Comparison of ENCODE assay signal across 15 cellular contexts in the genomic region with DNA sequence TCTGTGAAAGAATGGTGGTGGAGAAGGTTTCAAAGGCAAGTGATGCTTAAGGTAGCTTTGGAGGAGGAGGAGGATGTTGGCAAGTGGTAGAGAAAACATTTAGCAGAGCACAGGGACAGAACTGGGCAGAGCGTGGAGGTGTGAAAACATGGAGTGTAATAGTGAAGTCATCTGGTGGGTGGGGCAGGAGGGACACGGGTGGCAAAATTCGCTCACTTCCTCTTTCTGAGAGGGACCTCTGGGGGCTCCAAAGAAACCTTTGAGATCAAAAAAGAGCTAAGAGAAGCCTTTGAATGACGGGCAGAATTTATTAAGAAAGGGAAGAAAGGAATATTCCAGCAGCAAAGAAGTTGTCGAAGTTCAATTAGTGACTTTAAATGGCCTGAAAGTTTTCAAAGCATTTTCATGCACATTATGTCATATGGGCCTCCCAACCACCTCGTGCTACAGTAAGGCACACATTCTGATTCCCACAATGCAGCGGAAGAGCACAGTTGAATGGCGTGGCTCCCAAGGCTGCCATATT.
DNase-seq lines count a peak whose midpoint lies in the region; ATAC-seq and TF ChIP-seq lines count a peak whose summit lies in the region.
"Had no signal": no experiment of that assay in that cellular context is flagged by ENCODE, and none has a peak within 500 bp of the region (broad histone marks: within the 10 kb centered on the region; RNA-seq: fewer than 3 reads in every experiment).

No MANE protein-coding gene starts in this region.

- peak; percentile 24 to 31 for DNase-seq in NOMO-1 (lab: John Stamatoyannopoulos, UW; ENCODE audit: unreplicated experiment in 2 of 2)
- no peak for DNase-seq in mesenchymal stem cell
- no peak for DNase-seq in NCI-H1930 (lab: John Stamatoyannopoulos, UW)
- DNase-seq in CD8-positive, alpha-beta T cell = no peak
- no peak for DNase-seq in T-helper 2 cell
- no peak for DNase-seq in activated gamma-delta T cell treated with Interleukin-2 at 50 U/mL for 16 hours
- DNase-seq: colonic mucosa, NCI-H1048, NCI-H2227 treated with DMSO at 0.1 percent for 48 hours, spleen had no signal

- TF ChIP-seq CTCF in CD8-positive, alpha-beta T cell (IDR thresholded peaks at IDR 0.05) = no peak

- H4K91ac ChIP-seq in mesenchymal stem cell (ENCODE audit: low read length) = peak overlapping the region; percentile 34

- H3K36me3 Mint-ChIP-seq in CD8-positive, alpha-beta T cell = no peaks in the 10 kb centered on the region

- peaks cover 14% of the 10 kb centered on the region; the same call in 1 of the 2 replicates for H3K36me3 ChIP-seq in ACC112 (ENCODE audit: insufficient read depth, low read length)
- H3K36me3 ChIP-seq in mesenchymal stem cell (ENCODE audit: control insufficient read depth in 1 of 2, insufficient read depth in 2 of 2, low read depth in 1 of 2, low read length in 2 of 2) = peaks cover 0 to 2% of the 10 kb centered on the region in 2 experiments
- no peaks in the 10 kb centered on the region for H3K36me3 ChIP-seq in CD8-positive, alpha-beta T cell (ENCODE audit: insufficient read depth, low read length)
- H3K36me3 ChIP-seq: colonic mucosa, spleen had no signal

- ATAC-seq in CD8-positive, alpha-beta T cell = no peak
- ATAC-seq: esophagus mucosa, GM23338 had no signal

- WGBS in mesenchymal stem cell = 91% methylated on average over 8 of the region's 8 CpGs

- H3K27me3 Mint-ChIP-seq in CD8-positive, alpha-beta T cell (ENCODE audit: low read depth) = peaks cover 9% of the 10 kb centered on the region

- no peak overlapping the region for H3K9ac ChIP-seq in mesenchymal stem cell (ENCODE audit: low read length)

- POLR2A ChIA-PET in CD8-positive, alpha-beta T cell (lab: Charles Lee) = no interaction called here

- no peak overlapping the region for H3K4ac ChIP-seq in mesenchymal stem cell (ENCODE audit: low read depth in 1 of 2, low read length in 2 of 2)

- H3K4me3 Mint-ChIP-seq in CD8-positive, alpha-beta T cell = no peak overlapping the region
- H3K4me3 Mint-ChIP-seq: GM23338 had no signal

- H3K18ac ChIP-seq in mesenchymal stem cell (ENCODE audit: low read depth in 1 of 2, low read length in 2 of 2) = peak overlapping the region in 1 of 2 experiments; percentile 16

- H3K27ac Mint-ChIP-seq in CD8-positive, alpha-beta T cell = no peak overlapping the region
- H3K27ac Mint-ChIP-seq: GM23338 had no signal

- no peaks in the 10 kb centered on the region for H3K9me3 Mint-ChIP-seq in CD8-positive, alpha-beta T cell
- H3K9me3 Mint-ChIP-seq: GM23338 had no signal

- H3K79me2 ChIP-seq in ACC112 (ENCODE audit: control insufficient read depth, insufficient read depth, low read length, unreplicated experiment) = peaks cover 96% of the 10 kb centered on the region

- H3K4me1 Mint-ChIP-seq in CD8-positive, alpha-beta T cell (ENCODE audit: low read depth) = peaks cover 9% of the 10 kb centered on the region

- in situ Hi-C loops in GM18951 (cut with MboI; ENCODE audit: low sequenced_read_pairs, unreplicated experiment) = loop anchor here (25.0 kb wide), 1 partner anchor 335 kb away; no protein-coding TSS in a partner anchor

- H2AFZ ChIP-seq in ACC112 (ENCODE audit: low read length, unreplicated experiment) (no peak overlapping the region), mesenchymal stem cell (ENCODE audit: low read depth, low read length) (no peak overlapping the region)
- H2AFZ ChIP-seq: GM23338 had no signal

- H2BK12ac ChIP-seq in mesenchymal stem cell (ENCODE audit: low read length in 2 of 2) = no peak overlapping the region

- H3K79me1 ChIP-seq in mesenchymal stem cell (replicated peaks; ENCODE audit: low read length, poor library complexity, severe bottlenecking) = peaks cover 35% of the 10 kb centered on the region

- intact Hi-C loops in CD8-positive, alpha-beta T cell (cut with DNase I, micrococcal nuclease) = no loop called here

- H2BK5ac ChIP-seq in mesenchymal stem cell (ENCODE audit: low read depth, low read length, poor library complexity, severe bottlenecking) = no peak overlapping the region

- H3K27ac ChIP-seq in ACC112 (ENCODE audit: low read depth, low read length) = peak overlapping the region; percentile 11; the same call in 1 of the 2 replicates
- no peak overlapping the region for H3K27ac ChIP-seq in mesenchymal stem cell (ENCODE audit: low read length, poor library complexity, severe bottlenecking)
- no peak overlapping the region for H3K27ac ChIP-seq in CD8-positive, alpha-beta T cell (ENCODE audit: low read depth, low read length)
- H3K27ac ChIP-seq: colonic mucosa had no signal

- no peaks in the 10 kb centered on the region for H3K27me3 ChIP-seq in ACC112 (ENCODE audit: insufficient read depth, low read length)
- H3K27me3 ChIP-seq in mesenchymal stem cell (ENCODE audit: control insufficient read depth in 1 of 2, insufficient read depth in 1 of 2, low read length in 2 of 2) = no peaks in the 10 kb centered on the region
- no peaks in the 10 kb centered on the region for H3K27me3 ChIP-seq in CD8-positive, alpha-beta T cell (ENCODE audit: insufficient read depth, low read length)
- H3K27me3 ChIP-seq: colonic mucosa, spleen had no signal

- H3K4me3 ChIP-seq in ACC112 (ENCODE audit: low read depth, low read length) (no peak overlapping the region), mesenchymal stem cell (ENCODE audit: insufficient read depth in 1 of 2, low read depth in 1 of 2, low read length in 2 of 2) (no peak overlapping the region)
- H3K4me3 ChIP-seq in CD8-positive, alpha-beta T cell (ENCODE audit: low read depth, low read length) = no peak overlapping the region
- H3K4me3 ChIP-seq: colonic mucosa, GM23338, lung, spleen had no signal

- H4K8ac ChIP-seq in mesenchymal stem cell (ENCODE audit: low read length) = peak overlapping the region; percentile 79

- peaks cover 45% of the 10 kb centered on the region for H3K4me1 ChIP-seq in ACC112 (ENCODE audit: control insufficient read depth, insufficient read depth, low read length, unreplicated experiment)
- H3K4me1 ChIP-seq in mesenchymal stem cell (ENCODE audit: control insufficient read depth, insufficient read depth, low read depth, low read length) = peaks cover 4% of the 10 kb centered on the region
- H3K4me1 ChIP-seq in CD8-positive, alpha-beta T cell (ENCODE audit: insufficient read depth, low read length) = no peaks in the 10 kb centered on the region

- H3K9me3 ChIP-seq in mesenchymal stem cell (ENCODE audit: control insufficient read depth, low read length) = no peaks in the 10 kb centered on the region
- H3K9me3 ChIP-seq in CD8-positive, alpha-beta T cell (ENCODE audit: low read length) = no peaks in the 10 kb centered on the region
- H3K9me3 ChIP-seq: colonic mucosa, spleen had no signal

- CTCF ChIA-PET in CD8-positive, alpha-beta T cell (lab: Charles Lee) = no interaction called here

- H3K23ac ChIP-seq in mesenchymal stem cell (ENCODE audit: low read length in 2 of 2) = no peak overlapping the region

- H3K4me2 ChIP-seq in mesenchymal stem cell (ENCODE audit: low read length, poor library complexity, severe bottlenecking) = no peak overlapping the region
- H3K4me2 ChIP-seq: GM23338 had no signal

- no peak overlapping the region for H3K14ac ChIP-seq in mesenchymal stem cell (ENCODE audit: low read length in 2 of 2)

- peak; percentile 16 for TF ChIP-seq POLR2A in GM18951 (IDR thresholded peaks at IDR 0.05; ENCODE audit: extremely low read depth, insufficient read depth, insufficient read length)

- H2BK120ac ChIP-seq in mesenchymal stem cell (ENCODE audit: low read depth, low read length) = no peak overlapping the region

- H2AK5ac ChIP-seq in mesenchymal stem cell (ENCODE audit: low read length, severe bottlenecking) = no peak overlapping the region

- no peak overlapping the region for H2BK15ac ChIP-seq in mesenchymal stem cell (ENCODE audit: low read depth, poor library complexity, severe bottlenecking)

Comparison
In these comparisons a context has a peak if more than half of its experiments do, and no peak if none do; other contexts are left out.
1. DNase-seq: peak in NOMO-1 (2 of 2); none in mesenchymal stem cell (single experiment), NCI-H1930 (0 of 2), CD8-positive, alpha-beta T cell (0 of 7), T-helper 2 cell (0 of 5) and activated gamma-delta T cell treated with Interleukin-2 at 50 U/mL for 16 hours (single experiment).